In the genomic region with DNA sequence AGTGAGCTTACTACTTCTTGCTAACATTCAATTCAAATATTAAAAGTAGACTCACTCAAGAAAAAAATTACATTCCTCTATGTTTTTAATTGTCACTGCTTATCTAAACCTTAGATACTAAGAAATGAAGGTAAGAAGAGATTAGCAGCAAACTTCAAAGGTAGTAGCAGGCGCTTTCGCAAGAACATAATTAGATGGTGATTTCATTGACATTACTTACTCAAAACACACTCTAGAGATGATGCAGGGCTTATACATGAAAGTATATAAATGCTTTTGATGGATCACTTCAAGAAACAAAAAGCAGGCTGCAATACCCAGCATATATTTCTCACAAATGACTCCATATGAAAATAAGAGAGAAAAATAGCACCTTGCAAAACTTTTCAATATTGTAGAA, we compare ENCODE assay signal across 1 cellular context.
TF ChIP-seq lines count a peak whose summit lies in the region.

No MANE protein-coding gene starts in this region.

TF ChIP-seq in GM12878, 131 proteins besides CTCF, POLR2A, EP300 and RAD21 (continued from another document and continues in another):
- TF ChIP-seq, protein P1, sequence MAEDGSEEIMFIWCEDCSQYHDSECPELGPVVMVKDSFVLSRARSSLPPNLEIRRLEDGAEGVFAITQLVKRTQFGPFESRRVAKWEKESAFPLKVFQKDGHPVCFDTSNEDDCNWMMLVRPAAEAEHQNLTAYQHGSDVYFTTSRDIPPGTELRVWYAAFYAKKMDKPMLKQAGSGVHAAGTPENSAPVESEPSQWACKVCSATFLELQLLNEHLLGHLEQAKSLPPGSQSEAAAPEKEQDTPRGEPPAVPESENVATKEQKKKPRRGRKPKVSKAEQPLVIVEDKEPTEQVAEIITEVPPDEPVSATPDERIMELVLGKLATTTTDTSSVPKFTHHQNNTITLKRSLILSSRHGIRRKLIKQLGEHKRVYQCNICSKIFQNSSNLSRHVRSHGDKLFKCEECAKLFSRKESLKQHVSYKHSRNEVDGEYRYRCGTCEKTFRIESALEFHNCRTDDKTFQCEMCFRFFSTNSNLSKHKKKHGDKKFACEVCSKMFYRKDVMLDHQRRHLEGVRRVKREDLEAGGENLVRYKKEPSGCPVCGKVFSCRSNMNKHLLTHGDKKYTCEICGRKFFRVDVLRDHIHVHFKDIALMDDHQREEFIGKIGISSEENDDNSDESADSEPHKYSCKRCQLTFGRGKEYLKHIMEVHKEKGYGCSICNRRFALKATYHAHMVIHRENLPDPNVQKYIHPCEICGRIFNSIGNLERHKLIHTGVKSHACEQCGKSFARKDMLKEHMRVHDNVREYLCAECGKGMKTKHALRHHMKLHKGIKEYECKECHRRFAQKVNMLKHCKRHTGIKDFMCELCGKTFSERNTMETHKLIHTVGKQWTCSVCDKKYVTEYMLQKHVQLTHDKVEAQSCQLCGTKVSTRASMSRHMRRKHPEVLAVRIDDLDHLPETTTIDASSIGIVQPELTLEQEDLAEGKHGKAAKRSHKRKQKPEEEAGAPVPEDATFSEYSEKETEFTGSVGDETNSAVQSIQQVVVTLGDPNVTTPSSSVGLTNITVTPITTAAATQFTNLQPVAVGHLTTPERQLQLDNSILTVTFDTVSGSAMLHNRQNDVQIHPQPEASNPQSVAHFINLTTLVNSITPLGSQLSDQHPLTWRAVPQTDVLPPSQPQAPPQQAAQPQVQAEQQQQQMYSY (CRISPR knock-in tag; IDR thresholded peaks at IDR 0.05) = no peak
- no peak for TF ChIP-seq YY1 (IDR thresholded peaks at IDR 0.05; ENCODE audit: low read depth, low read length)
- TF ChIP-seq HDAC2 (IDR thresholded peaks at IDR 0.05) = no peak
- no peak for TF ChIP-seq LARP7 (IDR thresholded peaks at IDR 0.05)
- TF ChIP-seq MAX (IDR thresholded peaks at IDR 0.05; ENCODE audit: low read depth, low read length) = no peak
- TF ChIP-seq FOS (IDR thresholded peaks at IDR 0.05; ENCODE audit: borderline replicate concordance, extremely low read depth, insufficient read length) = no peak
- TF ChIP-seq JUND (IDR thresholded peaks at IDR 0.05; ENCODE audit: low read depth, low read length) = no peak; the same call in 1 of the 2 replicates
- no peak for TF ChIP-seq ASH2L (IDR thresholded peaks at IDR 0.05; ENCODE audit: borderline replicate concordance, low read depth)
- no peak for TF ChIP-seq NFYA (IDR thresholded peaks at IDR 0.05; ENCODE audit: borderline replicate concordance, low read depth, low read length)
- TF ChIP-seq TCF3 (IDR thresholded peaks at IDR 0.05; ENCODE audit: borderline replicate concordance, insufficient read depth, low read depth, low read length) = no peak
- no peak for TF ChIP-seq FOXK2 (IDR thresholded peaks at IDR 0.05)
- TF ChIP-seq ZNF687 (IDR thresholded peaks at IDR 0.05) = no peak
- TF ChIP-seq TARDBP (IDR thresholded peaks at IDR 0.05; ENCODE audit: borderline replicate concordance) = no peak
- TF ChIP-seq, protein P2, sequence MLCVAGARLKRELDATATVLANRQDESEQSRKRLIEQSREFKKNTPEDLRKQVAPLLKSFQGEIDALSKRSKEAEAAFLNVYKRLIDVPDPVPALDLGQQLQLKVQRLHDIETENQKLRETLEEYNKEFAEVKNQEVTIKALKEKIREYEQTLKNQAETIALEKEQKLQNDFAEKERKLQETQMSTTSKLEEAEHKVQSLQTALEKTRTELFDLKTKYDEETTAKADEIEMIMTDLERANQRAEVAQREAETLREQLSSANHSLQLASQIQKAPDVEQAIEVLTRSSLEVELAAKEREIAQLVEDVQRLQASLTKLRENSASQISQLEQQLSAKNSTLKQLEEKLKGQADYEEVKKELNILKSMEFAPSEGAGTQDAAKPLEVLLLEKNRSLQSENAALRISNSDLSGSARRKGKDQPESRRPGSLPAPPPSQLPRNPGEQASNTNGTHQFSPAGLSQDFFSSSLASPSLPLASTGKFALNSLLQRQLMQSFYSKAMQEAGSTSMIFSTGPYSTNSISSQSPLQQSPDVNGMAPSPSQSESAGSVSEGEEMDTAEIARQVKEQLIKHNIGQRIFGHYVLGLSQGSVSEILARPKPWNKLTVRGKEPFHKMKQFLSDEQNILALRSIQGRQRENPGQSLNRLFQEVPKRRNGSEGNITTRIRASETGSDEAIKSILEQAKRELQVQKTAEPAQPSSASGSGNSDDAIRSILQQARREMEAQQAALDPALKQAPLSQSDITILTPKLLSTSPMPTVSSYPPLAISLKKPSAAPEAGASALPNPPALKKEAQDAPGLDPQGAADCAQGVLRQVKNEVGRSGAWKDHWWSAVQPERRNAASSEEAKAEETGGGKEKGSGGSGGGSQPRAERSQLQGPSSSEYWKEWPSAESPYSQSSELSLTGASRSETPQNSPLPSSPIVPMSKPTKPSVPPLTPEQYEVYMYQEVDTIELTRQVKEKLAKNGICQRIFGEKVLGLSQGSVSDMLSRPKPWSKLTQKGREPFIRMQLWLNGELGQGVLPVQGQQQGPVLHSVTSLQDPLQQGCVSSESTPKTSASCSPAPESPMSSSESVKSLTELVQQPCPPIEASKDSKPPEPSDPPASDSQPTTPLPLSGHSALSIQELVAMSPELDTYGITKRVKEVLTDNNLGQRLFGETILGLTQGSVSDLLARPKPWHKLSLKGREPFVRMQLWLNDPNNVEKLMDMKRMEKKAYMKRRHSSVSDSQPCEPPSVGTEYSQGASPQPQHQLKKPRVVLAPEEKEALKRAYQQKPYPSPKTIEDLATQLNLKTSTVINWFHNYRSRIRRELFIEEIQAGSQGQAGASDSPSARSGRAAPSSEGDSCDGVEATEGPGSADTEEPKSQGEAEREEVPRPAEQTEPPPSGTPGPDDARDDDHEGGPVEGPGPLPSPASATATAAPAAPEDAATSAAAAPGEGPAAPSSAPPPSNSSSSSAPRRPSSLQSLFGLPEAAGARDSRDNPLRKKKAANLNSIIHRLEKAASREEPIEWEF (IDR thresholded peaks at IDR 0.05; ENCODE audit: insufficient replicate concordance, low read depth, low read length) = no peak
- TF ChIP-seq, protein P3, sequence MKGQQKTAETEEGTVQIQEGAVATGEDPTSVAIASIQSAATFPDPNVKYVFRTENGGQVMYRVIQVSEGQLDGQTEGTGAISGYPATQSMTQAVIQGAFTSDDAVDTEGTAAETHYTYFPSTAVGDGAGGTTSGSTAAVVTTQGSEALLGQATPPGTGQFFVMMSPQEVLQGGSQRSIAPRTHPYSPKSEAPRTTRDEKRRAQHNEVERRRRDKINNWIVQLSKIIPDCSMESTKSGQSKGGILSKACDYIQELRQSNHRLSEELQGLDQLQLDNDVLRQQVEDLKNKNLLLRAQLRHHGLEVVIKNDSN (IDR thresholded peaks at IDR 0.05; ENCODE audit: borderline replicate concordance, extremely low read length, insufficient read depth, low read depth, low read length) = no peak
- peak; percentile 52 for TF ChIP-seq MEF2B (IDR thresholded peaks at IDR 0.05; ENCODE audit: partially characterized antibody, poor library complexity, severe bottlenecking)
- no peak for TF ChIP-seq RCOR1 (conservative IDR thresholded peaks at IDR 0.05; ENCODE audit: low read depth, low read length)
- peak; percentile 84; the same call in 1 of the 2 replicates for TF ChIP-seq IRF4 (IDR thresholded peaks at IDR 0.05; ENCODE audit: low read depth, low read length)
- no peak for TF ChIP-seq MYB (IDR thresholded peaks at IDR 0.05; ENCODE audit: borderline replicate concordance, low read depth, low read length)
- peak; percentile 99 for TF ChIP-seq JUNB (IDR thresholded peaks at IDR 0.05)
- TF ChIP-seq, protein P4, sequence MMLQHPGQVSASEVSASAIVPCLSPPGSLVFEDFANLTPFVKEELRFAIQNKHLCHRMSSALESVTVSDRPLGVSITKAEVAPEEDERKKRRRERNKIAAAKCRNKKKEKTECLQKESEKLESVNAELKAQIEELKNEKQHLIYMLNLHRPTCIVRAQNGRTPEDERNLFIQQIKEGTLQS (IDR thresholded peaks at IDR 0.05; ENCODE audit: borderline replicate concordance, extremely low read depth, low read depth, low read length) = no peak
- TF ChIP-seq ATF2 (IDR thresholded peaks at IDR 0.05; ENCODE audit: low read length) = peak; percentile 86
- TF ChIP-seq SMAD1 (IDR thresholded peaks at IDR 0.05; ENCODE audit: low read depth, partially characterized antibody) = no peak
- TF ChIP-seq SREBF1 (IDR thresholded peaks at IDR 0.05; ENCODE audit: low read length) = no peak
- 0 out of 2 replicates have a peak, but pooled peaks have one; percentile 41 for TF ChIP-seq PML (IDR thresholded peaks at IDR 0.05; ENCODE audit: low read length)
- no peak for TF ChIP-seq GATAD2B (conservative IDR thresholded peaks at IDR 0.05; ENCODE audit: low read depth)
- no peak for TF ChIP-seq POLR2AphosphoS5 (IDR thresholded peaks at IDR 0.05; ENCODE audit: low read length)
- peak; percentile 71 for TF ChIP-seq CREM (IDR thresholded peaks at IDR 0.05; ENCODE audit: low read depth)
- TF ChIP-seq ZNF217 (IDR thresholded peaks at IDR 0.05) = peak; percentile 77; the same call in 1 of the 2 replicates
- no peak for TF ChIP-seq SIX5 (IDR thresholded peaks at IDR 0.05; ENCODE audit: low read depth, low read length, severe bottlenecking)
- no peak; the same call in 1 of the 2 replicates for TF ChIP-seq RELB (IDR thresholded peaks at IDR 0.05; ENCODE audit: low read depth)
- TF ChIP-seq ZSCAN29 (IDR thresholded peaks at IDR 0.05) = no peak
- TF ChIP-seq, protein P5, sequence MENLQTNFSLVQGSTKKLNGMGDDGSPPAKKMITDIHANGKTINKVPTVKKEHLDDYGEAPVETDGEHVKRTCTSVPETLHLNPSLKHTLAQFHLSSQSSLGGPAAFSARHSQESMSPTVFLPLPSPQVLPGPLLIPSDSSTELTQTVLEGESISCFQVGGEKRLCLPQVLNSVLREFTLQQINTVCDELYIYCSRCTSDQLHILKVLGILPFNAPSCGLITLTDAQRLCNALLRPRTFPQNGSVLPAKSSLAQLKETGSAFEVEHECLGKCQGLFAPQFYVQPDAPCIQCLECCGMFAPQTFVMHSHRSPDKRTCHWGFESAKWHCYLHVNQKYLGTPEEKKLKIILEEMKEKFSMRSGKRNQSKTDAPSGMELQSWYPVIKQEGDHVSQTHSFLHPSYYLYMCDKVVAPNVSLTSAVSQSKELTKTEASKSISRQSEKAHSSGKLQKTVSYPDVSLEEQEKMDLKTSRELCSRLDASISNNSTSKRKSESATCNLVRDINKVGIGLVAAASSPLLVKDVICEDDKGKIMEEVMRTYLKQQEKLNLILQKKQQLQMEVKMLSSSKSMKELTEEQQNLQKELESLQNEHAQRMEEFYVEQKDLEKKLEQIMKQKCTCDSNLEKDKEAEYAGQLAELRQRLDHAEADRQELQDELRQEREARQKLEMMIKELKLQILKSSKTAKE (IDR thresholded peaks at IDR 0.05; ENCODE audit: low read depth, poor library complexity, severe bottlenecking) = peak; percentile 33
- TF ChIP-seq HCFC1 (IDR thresholded peaks at IDR 0.05; ENCODE audit: low read length) = no peak
- TF ChIP-seq BCL3 (IDR thresholded peaks at IDR 0.05; ENCODE audit: borderline replicate concordance, insufficient read depth, low read depth, low read length, poor library complexity, severe bottlenecking) = peak; percentile 69
